Comparison of ENCODE assay signal across 2 cellular contexts in genomic region chr2:3679180-3679579, GRCh38.
TF ChIP-seq lines count a peak whose summit lies in the region.

No MANE protein-coding gene starts in this region.

TF ChIP-seq in HepG2, 621 proteins besides CTCF, POLR2A, EP300 and RAD21:
- TF ChIP-seq ZNF580 (CRISPR knock-in tag; IDR thresholded peaks at IDR 0.05; ENCODE audit: borderline replicate concordance, low read depth), result no peak
- TF ChIP-seq RXRA (CRISPR knock-in tag; IDR thresholded peaks at IDR 0.05), result no peak
- TF ChIP-seq ZNF33B (CRISPR knock-in tag; IDR thresholded peaks at IDR 0.05), result no peak
- no peak for TF ChIP-seq ZBTB37 (CRISPR knock-in tag; IDR thresholded peaks at IDR 0.05)
- no peak for TF ChIP-seq ZNF768 (CRISPR knock-in tag; IDR thresholded peaks at IDR 0.05)
- TF ChIP-seq NFKB2 (CRISPR knock-in tag; IDR thresholded peaks at IDR 0.05; ENCODE audit: borderline replicate concordance), result no peak
- no peak for TF ChIP-seq ZFP36 (IDR thresholded peaks at IDR 0.05; ENCODE audit: borderline replicate concordance, low read depth, low read length, partially characterized antibody)
- no peak for TF ChIP-seq ZNF546 (CRISPR knock-in tag; conservative IDR thresholded peaks at IDR 0.05)

TF ChIP-seq in H1, 55 proteins besides CTCF, POLR2A, EP300 and RAD21:
- no peak for TF ChIP-seq TCF12 (IDR thresholded peaks at IDR 0.05; ENCODE audit: low read depth, low read length)
TF ChIP-seq in H1: peak in this region for 0.
